ENCODE assay signal across 16 cellular contexts in the genomic region with DNA sequence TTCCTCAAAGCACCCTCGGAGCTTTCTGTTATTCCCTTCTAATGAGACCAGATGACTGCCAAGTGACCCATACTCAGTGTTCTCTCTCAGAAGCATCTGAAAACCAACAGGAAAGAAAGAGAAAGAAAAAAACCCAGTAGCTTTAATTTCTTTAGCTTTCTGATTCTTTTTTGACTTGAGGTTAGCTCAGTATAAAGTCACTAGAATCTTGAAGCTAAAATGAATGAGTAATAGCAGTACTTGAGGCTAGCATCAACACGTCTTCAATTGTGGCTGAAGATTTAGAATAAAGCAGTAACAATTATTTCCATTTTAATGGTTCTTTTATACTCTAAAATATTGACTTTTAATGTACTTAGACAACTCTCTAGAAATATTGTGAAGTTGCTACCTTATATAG.
"Had no signal": no experiment of that assay in that cellular context is flagged by ENCODE, and none has a peak within 500 bp of the region (broad histone marks: within the 10 kb centered on the region; RNA-seq: fewer than 3 reads in every experiment).

No MANE protein-coding gene starts in this region.

- H3K4me1 Mint-ChIP-seq: activated naive CD8-positive, alpha-beta T cell treated with anti-CD3 and anti-CD28 coated beads, Interleukin-2, amount 10 ng/mL, durations not matched to agents 7 days and 5 days; central memory CD8-positive, alpha-beta T cell; immature natural killer cell; T-helper 17 cell had no signal

- DNase-seq: activated CD4-positive, alpha-beta T cell treated with anti-CD3 and anti-CD28 coated beads for 48 hours; activated CD8-positive, alpha-beta memory T cell treated with anti-CD3 and anti-CD28 coated beads, Interleukin-2, amount 50 U/mL, for 48 hours; activated naive CD4-positive, alpha-beta T cell; activated naive CD8-positive, alpha-beta T cell treated with anti-CD3 and anti-CD28 coated beads, Interleukin-2, amount 10 ng/mL, durations not matched to agents 7 days and 5 days; brain microvascular endothelial cell; cortex of kidney; effector CD8-positive, alpha-beta T cell; foreskin melanocyte; head of caudate nucleus; immature natural killer cell; ovary; sigmoid colon; spleen; T-helper 17 cell; upper lobe of right lung had no signal

- H3K4me3 Mint-ChIP-seq: activated naive CD8-positive, alpha-beta T cell treated with anti-CD3 and anti-CD28 coated beads, Interleukin-2, amount 10 ng/mL, durations not matched to agents 7 days and 5 days; central memory CD8-positive, alpha-beta T cell; immature natural killer cell; T-helper 17 cell had no signal

- H3K9me3 Mint-ChIP-seq: activated naive CD8-positive, alpha-beta T cell treated with anti-CD3 and anti-CD28 coated beads, Interleukin-2, amount 10 ng/mL, durations not matched to agents 7 days and 5 days; central memory CD8-positive, alpha-beta T cell had no signal

- H3K27me3 Mint-ChIP-seq: activated naive CD8-positive, alpha-beta T cell treated with anti-CD3 and anti-CD28 coated beads, Interleukin-2, amount 10 ng/mL, durations not matched to agents 7 days and 5 days; central memory CD8-positive, alpha-beta T cell had no signal

- H3K36me3 Mint-ChIP-seq: activated naive CD8-positive, alpha-beta T cell treated with anti-CD3 and anti-CD28 coated beads, Interleukin-2, amount 10 ng/mL, durations not matched to agents 7 days and 5 days; immature natural killer cell had no signal

- H3K27ac Mint-ChIP-seq: activated naive CD8-positive, alpha-beta T cell treated with anti-CD3 and anti-CD28 coated beads, Interleukin-2, amount 10 ng/mL, durations not matched to agents 7 days and 5 days; immature natural killer cell; T-helper 17 cell had no signal

- ATAC-seq: T-helper 17 cell, upper lobe of right lung had no signal
